Comparison of ENCODE assay signal across 2 cellular contexts in the genomic region with DNA sequence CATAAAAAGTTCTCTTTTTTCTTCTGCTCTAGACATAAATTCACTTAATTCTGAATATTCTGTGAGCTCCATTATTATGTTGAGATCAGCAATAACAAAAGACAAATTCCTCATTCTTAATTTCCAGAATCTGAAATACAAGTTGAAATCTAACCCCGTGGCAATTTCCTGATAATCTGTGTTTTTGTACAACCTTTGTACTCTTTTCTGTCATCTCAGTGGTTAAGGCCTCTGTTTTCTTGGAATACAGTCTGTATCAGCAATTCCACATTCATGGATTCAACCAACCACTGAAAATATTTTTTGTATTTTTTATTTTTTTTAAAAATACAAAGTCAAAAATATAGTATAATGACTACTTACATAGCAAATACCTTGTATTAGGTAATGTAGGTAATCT.
TF ChIP-seq lines count a peak whose summit lies in the region.

No MANE protein-coding gene starts in this region.

TF ChIP-seq in liver, 16 proteins besides CTCF, POLR2A, EP300 and RAD21:
- TF ChIP-seq RXRA (IDR thresholded peaks at IDR 0.05) = peak in 1 of 2 donors; percentile 12
- peak; percentile 30 to 68 for TF ChIP-seq HNF4A (conservative IDR thresholded peaks at IDR 0.05)
- no peak for TF ChIP-seq ATF3 (IDR thresholded peaks at IDR 0.05)
- TF ChIP-seq SP1 (IDR thresholded peaks at IDR 0.05) = peak; percentile 9

TF ChIP-seq in HepG2, 621 proteins besides CTCF, POLR2A, EP300 and RAD21:
- TF ChIP-seq REPIN1 (CRISPR knock-in tag; IDR thresholded peaks at IDR 0.05; ENCODE audit: borderline replicate concordance, low read depth) (no peak), ZSCAN30 (CRISPR knock-in tag; IDR thresholded peaks at IDR 0.05) (no peak), MAFK (conservative IDR thresholded peaks at IDR 0.05 in 1 of 2, IDR thresholded peaks at IDR 0.05 in 1 of 2; ENCODE audit: low read length in 2 of 2) (0 out of 4 replicates have a peak, but pooled peaks of 1 of the 2 experiments have one; percentile 3), ZSCAN12 (CRISPR knock-in tag; IDR thresholded peaks at IDR 0.05) (no peak)
